8 cellular contexts compared by ENCODE assay signal in genomic region chr7:13989944-13990295, GRCh38. TPM values are rescaled to one million over a fixed set of nuclear protein-coding genes. Genes with fewer than 3 reads are reported as not detected.
DNase-seq lines count a peak whose midpoint lies in the region; ATAC-seq, FAIRE-seq and TF ChIP-seq lines count a peak whose summit lies in the region.

No MANE protein-coding gene starts in this region.

- H3K4me3 ChIP-seq in mammary epithelial cell (replicated peaks in 1 of 3; ENCODE audit: insufficient read depth in 1 of 3, low read depth in 2 of 3, low read length in 3 of 3), result peak overlapping the region; percentile 81 to 90 (median 87)
- peak overlapping the region; percentile 51 to 54 for H3K4me3 ChIP-seq in left lung
- H3K4me3 ChIP-seq in transverse colon, result peak overlapping the region; percentile 51 to 77 (median 58)

- BruUV-seq in mammary epithelial cell (replicated peaks; lab: Mats Ljungman, UMichigan), result no TSS peak

- no peak for TF ChIP-seq POLR2A in transverse colon (IDR thresholded peaks at IDR 0.05)

- H3K36me3 ChIP-seq in mammary epithelial cell (ENCODE audit: insufficient read depth, low read length) (no peaks in the 10 kb centered on the region), left lung (no peaks in the 10 kb centered on the region), transverse colon (no peaks in the 10 kb centered on the region)

- H2AFZ ChIP-seq in mammary epithelial cell (ENCODE audit: low read depth, low read length), result peak overlapping the region; percentile 92

- H3K27ac ChIP-seq in mammary epithelial cell (ENCODE audit: insufficient read depth, low read depth, low read length), result peak overlapping the region; percentile 83
- peak overlapping the region; percentile 87 to 96 for H3K27ac ChIP-seq in left lung
- peak overlapping the region; percentile 80 to 85 (median 84) for H3K27ac ChIP-seq in transverse colon

- no peaks in the 10 kb centered on the region for H3K79me2 ChIP-seq in mammary epithelial cell (ENCODE audit: insufficient read depth, low read length)

- no peaks in the 10 kb centered on the region for H3K9me3 ChIP-seq in mammary epithelial cell (replicated peaks; ENCODE audit: insufficient read depth, low read length)
- no peaks in the 10 kb centered on the region for H3K9me3 ChIP-seq in left lung
- no peaks in the 10 kb centered on the region for H3K9me3 ChIP-seq in transverse colon

- intact Hi-C loops in mammary epithelial cell (cut with micrococcal nuclease), result loop anchor here (1.0 to 5.0 kb wide), 6 partner anchors 69 to 703 kb away; no protein-coding TSS in a partner anchor
- intact Hi-C loops in left lung (cut with DNase I), result loop anchor here in 1 of 2 donors (5.0 kb wide), 1 partner anchor 138 kb away; no protein-coding TSS in a partner anchor
- intact Hi-C loops in transverse colon (cut with DNase I; ENCODE audit: low total_unique reads), result no loop called here

- in situ Hi-C loops in mammary epithelial cell (cut with MboI; ENCODE audit: low sequenced_read_pairs in 2 of 2), result no loop called here
- in situ Hi-C loops in transverse colon (cut with MboI; ENCODE audit: low pct_ligation_motif_present in 1 of 4, low pct_unique_long_range_greater_than_20kb in 1 of 4, low sequenced_read_pairs in 3 of 4), result no loop called here

- peak overlapping the region; percentile 79 for H3K9ac ChIP-seq in mammary epithelial cell (ENCODE audit: insufficient read depth, low read length)

- peak; percentile 52 for DNase-seq in NCI-H2171 treated with DMSO at 0.1 percent for 48 hours (lab: John Stamatoyannopoulos, UW)
- no peak for DNase-seq in NCI-H2171 (lab: John Stamatoyannopoulos, UW)
- DNase-seq in mammary epithelial cell, result no peak
- no peak for DNase-seq in left lung
- no peak for DNase-seq in transverse colon
- no peak for DNase-seq in urothelium cell line (ENCODE audit: low spot score)

- no peak for TF ChIP-seq EP300 in transverse colon (IDR thresholded peaks at IDR 0.05; ENCODE audit: low read depth)

- FAIRE-seq in urothelium cell line (lab: Jason Lieb, UNC), result no peak

- 0% methylated on average over 13 of the region's 13 CpGs for WGBS in mammary epithelial cell (ENCODE audit: low coverage, missing lambda C conversion rate)
- WGBS in transverse colon (ENCODE audit: low coverage in 1 of 2), 2 donors, result 2 to 4% methylated on average over 11 to 12 of the region's 13 CpGs

- H3K4me2 ChIP-seq in mammary epithelial cell (ENCODE audit: insufficient read depth, low read depth, low read length), result peak overlapping the region; percentile 97

- ATAC-seq in left lung (peak; percentile 5), HG02763 (IDR thresholded peaks at IDR 0.05; ENCODE audit: unreplicated experiment) (no peak), HG02798 (IDR thresholded peaks at IDR 0.05; ENCODE audit: poor library complexity, unreplicated experiment) (no peak)

- dilution Hi-C loops in mammary epithelial cell (cut with HindIII; ENCODE audit: low sequenced_read_pairs), result no loop called here

- no peaks in the 10 kb centered on the region for H4K20me1 ChIP-seq in mammary epithelial cell (ENCODE audit: insufficient read depth, low read length)

- TF ChIP-seq CTCF in mammary epithelial cell (conservative IDR thresholded peaks at IDR 0.05 in 1 of 2, IDR thresholded peaks at IDR 0.05 in 1 of 2; ENCODE audit: extremely low read depth in 1 of 2, insufficient read depth in 1 of 2, low read depth in 1 of 2, low read length in 2 of 2), result no peak
- no peak for TF ChIP-seq CTCF in left lung (IDR thresholded peaks at IDR 0.05)
- no peak for TF ChIP-seq CTCF in transverse colon (IDR thresholded peaks at IDR 0.05)

- no peaks in the 10 kb centered on the region for H3K27me3 ChIP-seq in mammary epithelial cell (ENCODE audit: insufficient read depth, low read length)
- H3K27me3 ChIP-seq in left lung, result peaks cover 0 to 21% of the 10 kb centered on the region in 2 donors
- peaks cover 7% of the 10 kb centered on the region for H3K27me3 ChIP-seq in transverse colon

- CTCF ChIA-PET in mammary epithelial cell (lab: Charles Lee; ENCODE audit: low non-redundant PET), result interaction anchor here (0.6 kb wide), 2 partner anchors 35 to 136 kb away, joined by 3 to 14 read pairs; no protein-coding TSS in a partner anchor

- H3K4me1 ChIP-seq in mammary epithelial cell (ENCODE audit: insufficient read depth, low read length) (peaks cover 22% of the 10 kb centered on the region), left lung (peaks cover 0 to 7% of the 10 kb centered on the region in 2 donors), transverse colon (peaks cover 0 to 24% (median 11%) of the 10 kb centered on the region in 4 donors)

RNA-seq across cellular contexts. Expression of gene ETV1, which starts 0.5 kb away (rescaled TPM):
- total RNA-seq in mammary epithelial cell (10 to 100 TPM; 10.7 to 14.9 TPM), left lung (100 to 1,000 TPM in 1 of 2 donors, 10 to 100 TPM in 1; 61.6 to 134 TPM), transverse colon (10 to 100 TPM in 1 of 4 donors, 1 to 10 TPM in 2, not detected in 1; 2.0 to 32.9 (median 3.0) TPM)
- 14.6 TPM for polyA plus RNA-seq in mammary epithelial cell
- polyA minus RNA-seq in mammary epithelial cell, result 30.5 TPM
